In the genomic region with DNA sequence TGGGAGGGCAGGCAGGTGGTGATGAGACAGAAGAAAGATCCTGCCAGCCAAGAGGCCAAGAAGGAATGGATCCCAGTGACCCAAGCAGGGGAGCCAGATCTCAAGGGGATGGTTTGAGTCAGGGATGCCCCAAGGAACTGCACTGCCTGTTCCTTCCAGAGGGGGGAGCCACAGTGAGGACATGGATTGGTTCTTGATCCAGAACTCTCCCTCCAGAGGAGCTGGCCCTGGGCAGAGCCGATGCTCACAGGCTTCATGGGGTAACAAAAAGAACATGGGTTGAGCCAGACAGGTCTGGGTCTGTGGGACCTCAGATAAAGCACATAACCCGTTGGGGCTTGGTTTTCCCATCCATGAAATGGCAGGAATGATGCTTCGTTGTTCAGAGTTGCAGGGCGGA, we compare ENCODE assay signal across 1 cellular context.
TF ChIP-seq lines count a peak whose summit lies in the region.

No MANE protein-coding gene starts in this region.

TF ChIP-seq in WTC11, 78 proteins besides CTCF, POLR2A, EP300 and RAD21 (continued from another document):
- TF ChIP-seq, protein P1, sequence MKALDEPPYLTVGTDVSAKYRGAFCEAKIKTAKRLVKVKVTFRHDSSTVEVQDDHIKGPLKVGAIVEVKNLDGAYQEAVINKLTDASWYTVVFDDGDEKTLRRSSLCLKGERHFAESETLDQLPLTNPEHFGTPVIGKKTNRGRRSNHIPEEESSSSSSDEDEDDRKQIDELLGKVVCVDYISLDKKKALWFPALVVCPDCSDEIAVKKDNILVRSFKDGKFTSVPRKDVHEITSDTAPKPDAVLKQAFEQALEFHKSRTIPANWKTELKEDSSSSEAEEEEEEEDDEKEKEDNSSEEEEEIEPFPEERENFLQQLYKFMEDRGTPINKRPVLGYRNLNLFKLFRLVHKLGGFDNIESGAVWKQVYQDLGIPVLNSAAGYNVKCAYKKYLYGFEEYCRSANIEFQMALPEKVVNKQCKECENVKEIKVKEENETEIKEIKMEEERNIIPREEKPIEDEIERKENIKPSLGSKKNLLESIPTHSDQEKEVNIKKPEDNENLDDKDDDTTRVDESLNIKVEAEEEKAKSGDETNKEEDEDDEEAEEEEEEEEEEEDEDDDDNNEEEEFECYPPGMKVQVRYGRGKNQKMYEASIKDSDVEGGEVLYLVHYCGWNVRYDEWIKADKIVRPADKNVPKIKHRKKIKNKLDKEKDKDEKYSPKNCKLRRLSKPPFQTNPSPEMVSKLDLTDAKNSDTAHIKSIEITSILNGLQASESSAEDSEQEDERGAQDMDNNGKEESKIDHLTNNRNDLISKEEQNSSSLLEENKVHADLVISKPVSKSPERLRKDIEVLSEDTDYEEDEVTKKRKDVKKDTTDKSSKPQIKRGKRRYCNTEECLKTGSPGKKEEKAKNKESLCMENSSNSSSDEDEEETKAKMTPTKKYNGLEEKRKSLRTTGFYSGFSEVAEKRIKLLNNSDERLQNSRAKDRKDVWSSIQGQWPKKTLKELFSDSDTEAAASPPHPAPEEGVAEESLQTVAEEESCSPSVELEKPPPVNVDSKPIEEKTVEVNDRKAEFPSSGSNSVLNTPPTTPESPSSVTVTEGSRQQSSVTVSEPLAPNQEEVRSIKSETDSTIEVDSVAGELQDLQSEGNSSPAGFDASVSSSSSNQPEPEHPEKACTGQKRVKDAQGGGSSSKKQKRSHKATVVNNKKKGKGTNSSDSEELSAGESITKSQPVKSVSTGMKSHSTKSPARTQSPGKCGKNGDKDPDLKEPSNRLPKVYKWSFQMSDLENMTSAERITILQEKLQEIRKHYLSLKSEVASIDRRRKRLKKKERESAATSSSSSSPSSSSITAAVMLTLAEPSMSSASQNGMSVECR (CRISPR knock-in tag; IDR thresholded peaks at IDR 0.05; ENCODE audit: borderline replicate concordance): no peak
